In the genomic region with DNA sequence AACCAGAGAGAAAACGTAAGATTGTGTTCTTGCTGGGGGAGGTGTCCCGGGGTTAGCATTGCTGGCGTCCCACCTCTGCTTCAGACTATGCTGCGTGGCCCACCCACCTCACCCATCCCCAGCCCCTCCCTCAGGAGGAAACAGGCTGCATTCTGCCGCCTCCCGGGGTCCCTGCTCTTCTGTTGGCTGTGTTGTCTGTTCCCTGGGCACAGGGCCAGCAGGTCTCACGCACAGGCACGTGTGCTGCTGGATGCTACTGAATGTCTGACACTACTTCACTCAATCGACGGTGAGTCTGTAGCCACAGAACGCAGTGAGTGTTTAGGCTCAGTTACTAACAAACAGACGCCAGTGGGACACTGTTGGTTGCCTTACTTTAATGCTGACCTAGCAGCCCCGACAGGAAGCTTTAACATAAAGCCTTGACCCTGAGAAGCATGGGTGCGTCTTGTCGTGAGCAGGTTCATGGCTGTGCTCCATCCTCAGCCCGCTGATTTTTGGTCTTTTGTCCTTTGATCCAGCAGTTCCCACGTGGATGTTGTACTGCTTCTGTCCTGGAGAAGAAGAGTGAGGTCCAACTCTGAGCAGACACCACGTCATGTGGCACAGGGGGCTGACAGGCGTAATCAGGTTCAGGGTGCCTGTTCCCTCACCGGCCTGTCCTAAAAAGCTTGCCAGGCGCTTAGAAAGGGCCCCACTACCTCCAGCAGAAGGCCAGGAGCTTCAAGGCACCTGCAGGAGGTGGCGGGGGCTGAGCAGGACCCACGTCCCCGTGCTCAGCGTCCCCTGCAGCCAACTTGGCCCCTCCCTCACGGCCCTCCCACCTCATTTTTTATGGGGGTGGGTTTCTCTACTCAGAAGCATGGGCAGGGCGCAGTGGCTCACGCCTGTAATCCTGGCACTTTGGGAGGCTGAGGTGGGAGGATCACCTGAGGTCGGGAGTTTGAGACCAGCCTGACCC, we compare ENCODE assay signal across 12 cellular contexts. TPM values are rescaled to one million over a fixed set of nuclear protein-coding genes. Genes with fewer than 3 reads are reported as not detected.
DNase-seq lines count a peak whose midpoint lies in the region; ATAC-seq and TF ChIP-seq lines count a peak whose summit lies in the region.
"Had no signal": no experiment of that assay in that cellular context is flagged by ENCODE, and none has a peak within 500 bp of the region (broad histone marks: within the 10 kb centered on the region; RNA-seq: fewer than 3 reads in every experiment).

No MANE protein-coding gene starts in this region.

- H3K27ac Mint-ChIP-seq in H9 = peak overlapping the region in 2 of 3 experiments; percentile 25 to 77; a peak in 3 of 7 replicates

- H2AK5ac ChIP-seq in H9 (ENCODE audit: insufficient read length, low read length) = no peak overlapping the region

- intact Hi-C loops in esophagus muscularis mucosa (cut with DNase I) (no loop called here), posterior vena cava (cut with DNase I) (no loop called here)

- H4K8ac ChIP-seq in H9 (replicated peaks; ENCODE audit: insufficient read length, low read depth, low read length) = no peak overlapping the region

- H3T11ph ChIP-seq in H9 (ENCODE audit: low read length) = no peak overlapping the region

- no peak overlapping the region for H2BK120ac ChIP-seq in H9 (ENCODE audit: low read depth, low read length, poor library complexity, severe bottlenecking)

- no peak overlapping the region for H2BK20ac ChIP-seq in H9 (ENCODE audit: low read depth, low read length, poor library complexity, severe bottlenecking)

- H3K4me1 ChIP-seq in H9 (ENCODE audit: insufficient read depth, low read length) (peaks cover 2% of the 10 kb centered on the region), esophagus muscularis mucosa (peaks cover 20 to 29% (median 28%) of the 10 kb centered on the region in 4 donors)

- H3K4me3 ChIP-seq in esophagus muscularis mucosa = no peak overlapping the region

- H3K4me3 Mint-ChIP-seq in H9 = no peak overlapping the region
- H3K4me3 Mint-ChIP-seq: immature natural killer cell; naive thymus-derived CD8-positive, alpha-beta T cell had no signal

- TF ChIP-seq CTCF in H9 (conservative IDR thresholded peaks at IDR 0.05) = no peak
- TF ChIP-seq CTCF in esophagus muscularis mucosa (IDR thresholded peaks at IDR 0.05) = no peak

- H3K27me3 Mint-ChIP-seq in H9 (ENCODE audit: low read depth) = no peaks in the 10 kb centered on the region; the same call in 1 of the 2 replicates
- H3K27me3 Mint-ChIP-seq: naive thymus-derived CD8-positive, alpha-beta T cell had no signal

- TF ChIP-seq POLR2A in esophagus muscularis mucosa (IDR thresholded peaks at IDR 0.05; ENCODE audit: low read depth) = no peak

- H2BK5ac ChIP-seq in H9 (ENCODE audit: insufficient read length, low read length) = no peak overlapping the region

- H3K27me3 ChIP-seq in H9 (ENCODE audit: insufficient read depth, low read length) = no peaks in the 10 kb centered on the region
- no peaks in the 10 kb centered on the region for H3K27me3 ChIP-seq in esophagus muscularis mucosa

- H3K56ac ChIP-seq in H9 (ENCODE audit: insufficient read length, low read depth, low read length) = no peak overlapping the region

- ATAC-seq in HG02798 (IDR thresholded peaks at IDR 0.05; ENCODE audit: poor library complexity, unreplicated experiment) (no peak), GM18502 (IDR thresholded peaks at IDR 0.05; ENCODE audit: poor library complexity, unreplicated experiment) (no peak)
- ATAC-seq: naive thymus-derived CD8-positive, alpha-beta T cell had no signal

- H3K23ac ChIP-seq in H9 (ENCODE audit: insufficient read length, low read depth, low read length) = no peak overlapping the region

- H4K20me1 ChIP-seq in H9 (ENCODE audit: control insufficient read depth, insufficient read depth, insufficient read length) = no peaks in the 10 kb centered on the region

- H3K27ac ChIP-seq in H9 (ENCODE audit: insufficient read length, low read depth, low read length) (no peak overlapping the region), esophagus muscularis mucosa (replicated peaks in 1 of 4) (peak overlapping the region; percentile 19 to 63 (median 60))

- DNase-seq in H9 (no peak), NCI-H2107 treated with DMSO at 0.1 percent for 48 hours (lab: John Stamatoyannopoulos, UW; ENCODE audit: unreplicated experiment) (peak; percentile 32), esophagus muscularis mucosa (ENCODE audit: extremely low spot score) (no peak), posterior vena cava (ENCODE audit: low spot score) (peak; percentile 77), SK-N-DZ (ENCODE audit: low spot score) (no peak), cerebellar nuclear complex (lab: John Stamatoyannopoulos, UW) (no peak)
- DNase-seq: activated T-cell treated with anti-CD3 and anti-CD28 coated beads, Interleukin-2, amount 50 U/mL, for 48 hours; immature natural killer cell; naive thymus-derived CD8-positive, alpha-beta T cell; stimulated activated naive CD4-positive, alpha-beta T cell treated with Interleukin-2 at 50 U/mL for 16 hours had no signal

- WGBS in H9 (ENCODE audit: extremely low coverage, insufficient read length, low lambda C conversion rate) = no CpG with 5 or more reads among the region's 29 CpGs
- 67% methylated on average over 20 of the region's 29 CpGs for WGBS in esophagus muscularis mucosa

- H3K79me2 ChIP-seq in H9 (ENCODE audit: insufficient read depth, low read length) = no peaks in the 10 kb centered on the region

- H4K5ac ChIP-seq in H9 (ENCODE audit: insufficient read length, low read depth, low read length) = no peak overlapping the region

- peaks cover 19 to 71% (median 56%) of the 10 kb centered on the region in 3 experiments for H3K36me3 Mint-ChIP-seq in H9 (ENCODE audit: insufficient read depth in 1 of 3, low read depth in 3 of 3)

- H3K79me1 ChIP-seq in H9 (ENCODE audit: insufficient read depth, low read depth, low read length, poor library complexity, severe bottlenecking) = no peaks in the 10 kb centered on the region

- H3K9me3 Mint-ChIP-seq in H9 = no peaks in the 10 kb centered on the region
- H3K9me3 Mint-ChIP-seq: immature natural killer cell; naive thymus-derived CD8-positive, alpha-beta T cell had no signal

- H3K4me1 Mint-ChIP-seq in H9 = peaks cover 5 to 7% of the 10 kb centered on the region in 2 experiments

- H3K18ac ChIP-seq in H9 (ENCODE audit: insufficient read length, low read depth, low read length) = no peak overlapping the region

- no peak overlapping the region for H2AFZ ChIP-seq in H9 (ENCODE audit: low read length)

- H3K4me2 ChIP-seq in H9 (ENCODE audit: insufficient read depth, insufficient read length, low read length) = no peak overlapping the region

- H3K9me3 ChIP-seq in H9 (ENCODE audit: control insufficient read depth, low read depth, low read length) (no peaks in the 10 kb centered on the region), esophagus muscularis mucosa (no peaks in the 10 kb centered on the region)

- no peak overlapping the region for H3K9ac ChIP-seq in H9 (ENCODE audit: extremely low read depth, insufficient read length, low read length)

- no peak overlapping the region for H4K91ac ChIP-seq in H9 (ENCODE audit: insufficient read length, low read depth, low read length)

- no peak overlapping the region for H2BK15ac ChIP-seq in H9 (ENCODE audit: low read depth, low read length)

- H3K4ac ChIP-seq in H9 (ENCODE audit: low read depth, low read length) = no peak overlapping the region

- H2BK12ac ChIP-seq in H9 (ENCODE audit: insufficient read length, low read depth, low read length) = no peak overlapping the region

- H3K14ac ChIP-seq in H9 (ENCODE audit: insufficient read depth, low read length) = no peak overlapping the region; the same call in 1 of the 2 replicates

- H3K23me2 ChIP-seq in H9 (ENCODE audit: insufficient read length, low read depth, low read length, poor library complexity, severe bottlenecking) = no peaks in the 10 kb centered on the region

- TF ChIP-seq EP300 in esophagus muscularis mucosa (IDR thresholded peaks at IDR 0.05) = no peak

- H3K36me3 ChIP-seq in esophagus muscularis mucosa = peaks cover 36 to 96% (median 92%) of the 10 kb centered on the region in 4 donors

RNA-seq across cellular contexts. Expression of gene NAXD, which starts 26.0 kb away (rescaled TPM):
- 24.8 and 25.5 TPM in 2 replicates for total RNA-seq in H9 (2021)
- total RNA-seq in esophagus muscularis mucosa = 10 to 100 TPM; 29.9 to 34.5 (median 34.0) TPM
- 10 to 100 TPM; 19.5 to 21.7 TPM for total RNA-seq in posterior vena cava
- 30.1 and 33.7 TPM in 2 replicates for polyA plus RNA-seq in SK-N-DZ (2014; cell fraction: cytosol; rRNA removed)
- polyA plus RNA-seq in SK-N-DZ (2014; cell fraction: nucleus; rRNA removed) = 71.5 and 72.7 TPM in 2 replicates

Comparison
In these comparisons a context has a peak if more than half of its experiments do, and no peak if none do; other contexts are left out.
1. DNase-seq: peak in NCI-H2107 treated with DMSO at 0.1 percent for 48 hours (single experiment) and posterior vena cava (single experiment); none in H9 (single experiment), esophagus muscularis mucosa (single experiment), SK-N-DZ (single experiment) and cerebellar nuclear complex (0 of 2).